In genomic region chr5:154709368-154710305, GRCh38 we compare ENCODE assay signal across 23 cellular contexts.
"Had no signal": no experiment of that assay in that cellular context is flagged by ENCODE, and none has a peak within 500 bp of the region (broad histone marks: within the 10 kb centered on the region; RNA-seq: fewer than 3 reads in every experiment).

No MANE protein-coding gene starts in this region.

- H3K36me3 ChIP-seq: neural progenitor cell, ovary, transverse colon, uterus had no signal

- H3K4me2 ChIP-seq: neural progenitor cell had no signal

- DNase-seq: activated B cell treated with CpG ODN at 0.5 μM for 24 hours; activated CD4-positive, alpha-beta memory T cell treated with anti-CD3 and anti-CD28 coated beads, Interleukin-2, amount 10 ng/mL, durations not matched to agents 7 days and 5 days; activated CD4-positive, alpha-beta T cell treated with anti-CD3 and anti-CD28 coated beads for 48 hours; activated CD8-positive, alpha-beta memory T cell treated with anti-CD3 and anti-CD28 coated beads, Interleukin-2, amount 10 ng/mL, durations not matched to agents 7 days and 5 days; body of pancreas; caudate nucleus; effector memory CD8-positive, alpha-beta T cell; foreskin melanocyte; glutamatergic neuron; hippocampal formation; naive thymus-derived CD4-positive, alpha-beta T cell; ovary; psoas muscle; right cardiac atrium; stimulated activated naive CD8-positive, alpha-beta T cell treated with anti-CD3 and anti-CD28 coated beads, Interleukin-15, Interleukin-2, amounts not matched to agents 100 U/mL and 50 U/mL, for 24 hours; substantia nigra; transverse colon; uterus had no signal

- ATAC-seq: activated CD8-positive, alpha-beta memory T cell treated with anti-CD3 and anti-CD28 coated beads, Interleukin-2, amount 10 ng/mL, durations not matched to agents 7 days and 5 days; body of pancreas; effector memory CD8-positive, alpha-beta T cell; right cardiac atrium; stimulated activated naive CD8-positive, alpha-beta T cell treated with anti-CD3 and anti-CD28 coated beads, Interleukin-15, Interleukin-2, amounts not matched to agents 100 U/mL and 50 U/mL, for 24 hours had no signal

- H3K27me3 Mint-ChIP-seq: activated B cell treated with CpG ODN at 0.5 μM for 24 hours; activated CD4-positive, alpha-beta memory T cell treated with anti-CD3 and anti-CD28 coated beads, Interleukin-2, amount 10 ng/mL, durations not matched to agents 7 days and 5 days; activated CD8-positive, alpha-beta memory T cell treated with anti-CD3 and anti-CD28 coated beads, Interleukin-2, amount 10 ng/mL, durations not matched to agents 7 days and 5 days; activated naive CD8-positive, alpha-beta T cell; effector memory CD8-positive, alpha-beta T cell; naive thymus-derived CD4-positive, alpha-beta T cell had no signal

- H2AFZ ChIP-seq: neural progenitor cell had no signal

- H3K36me3 Mint-ChIP-seq: activated CD8-positive, alpha-beta memory T cell treated with anti-CD3 and anti-CD28 coated beads, Interleukin-2, amount 10 ng/mL, durations not matched to agents 7 days and 5 days; activated naive CD8-positive, alpha-beta T cell; naive thymus-derived CD4-positive, alpha-beta T cell; neural progenitor cell had no signal

- H3K9me3 ChIP-seq: body of pancreas, ovary, psoas muscle, transverse colon, uterus had no signal

- H3K4me3 Mint-ChIP-seq: activated B cell treated with CpG ODN at 0.5 μM for 24 hours; activated CD4-positive, alpha-beta memory T cell treated with anti-CD3 and anti-CD28 coated beads, Interleukin-2, amount 10 ng/mL, durations not matched to agents 7 days and 5 days; activated CD8-positive, alpha-beta memory T cell treated with anti-CD3 and anti-CD28 coated beads, Interleukin-2, amount 10 ng/mL, durations not matched to agents 7 days and 5 days; activated naive CD8-positive, alpha-beta T cell; effector memory CD8-positive, alpha-beta T cell; naive thymus-derived CD4-positive, alpha-beta T cell; neural progenitor cell; T-helper 2 cell treated with Interferon-gamma antibody and Interleukin-4, amounts not matched to agents 5 μg/mL and 100 μg/mL, for 36 hours had no signal

- H3K27me3 ChIP-seq: body of pancreas, neural progenitor cell, ovary, transverse colon, uterus had no signal

- H3K27ac Mint-ChIP-seq: activated B cell treated with CpG ODN at 0.5 μM for 24 hours; activated CD4-positive, alpha-beta memory T cell treated with anti-CD3 and anti-CD28 coated beads, Interleukin-2, amount 10 ng/mL, durations not matched to agents 7 days and 5 days; activated CD8-positive, alpha-beta memory T cell treated with anti-CD3 and anti-CD28 coated beads, Interleukin-2, amount 10 ng/mL, durations not matched to agents 7 days and 5 days; activated naive CD8-positive, alpha-beta T cell; effector memory CD8-positive, alpha-beta T cell; neural progenitor cell; T-helper 2 cell treated with Interferon-gamma antibody and Interleukin-4, amounts not matched to agents 5 μg/mL and 100 μg/mL, for 36 hours had no signal

- FAIRE-seq: keratinocyte had no signal

- H3K27ac ChIP-seq: body of pancreas, neural progenitor cell, ovary, transverse colon, uterus had no signal

- H3K4me1 ChIP-seq: uterus had no signal

- H3K4me3 ChIP-seq: body of pancreas, neural progenitor cell, ovary, psoas muscle, skin epidermis, transverse colon, uterus had no signal

- H3K9ac ChIP-seq: neural progenitor cell had no signal
